In the genomic region with DNA sequence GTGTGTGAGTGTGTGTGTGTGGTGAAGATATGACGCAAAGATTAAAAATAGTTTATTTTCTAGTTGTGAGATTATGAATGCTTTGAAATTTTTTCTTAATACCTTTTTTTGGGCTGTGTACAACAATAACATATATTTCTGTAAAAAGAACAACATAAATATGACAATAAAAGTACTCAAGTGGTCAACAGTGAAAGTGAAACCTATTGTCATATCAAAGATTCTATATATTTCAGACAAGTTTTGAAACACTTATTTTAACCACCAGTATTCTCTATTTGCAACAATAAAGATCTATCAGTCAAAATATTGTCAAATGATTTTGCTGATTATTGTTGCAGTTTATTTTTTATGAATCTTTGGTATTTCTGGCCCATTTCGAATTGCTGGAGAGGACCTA, we compare ENCODE assay signal across 31 cellular contexts.
"Had no signal": no experiment of that assay in that cellular context is flagged by ENCODE, and none has a peak within 500 bp of the region (broad histone marks: within the 10 kb centered on the region; RNA-seq: fewer than 3 reads in every experiment).

No MANE protein-coding gene starts in this region.

- H3K9ac ChIP-seq: SK-N-SH had no signal

- DNase-seq: MG63, NCI-H1048, NCI-H1092 treated with DMSO at 0.1 percent for 48 hours, NCI-H1105 treated with DMSO at 0.1 percent for 48 hours, NCI-H1417, NCI-H1436, NCI-H146, NCI-H1694, NCI-H187, NCI-H1930, NCI-H2029 treated with DMSO at 0.1 percent for 48 hours, NCI-H2081 treated with DMSO at 0.1 percent for 48 hours, NCI-H2107, NCI-H2171, NCI-H226, NCI-H446 treated with DMSO at 0.1 percent for 48 hours, NCI-H510A, NCI-H524, NCI-H526, NCI-H69, NCI-H748 treated with DMSO at 0.1 percent for 48 hours, NCI-H82, PC-3, Peyer's patch, Right ventricle myocardium superior, RPMI8226, SHP77 treated with DMSO at 0.1 percent for 48 hours, SK-N-SH, SW 1271, T-helper 1 cell had no signal

- ATAC-seq: PC-3 had no signal

- H3K36me3 ChIP-seq: MG63, Peyer's patch, SJSA1 had no signal

- H3K4me2 ChIP-seq: SK-N-SH had no signal

- H3K4me3 ChIP-seq: MG63, Peyer's patch, SJSA1 had no signal

- H3K27ac ChIP-seq: Peyer's patch, SJSA1 had no signal

- H3K27me3 ChIP-seq: MG63, Peyer's patch, SJSA1 had no signal

- H3K4me1 ChIP-seq: Peyer's patch, SJSA1 had no signal
